8 cellular contexts compared by ENCODE assay signal in the genomic region with DNA sequence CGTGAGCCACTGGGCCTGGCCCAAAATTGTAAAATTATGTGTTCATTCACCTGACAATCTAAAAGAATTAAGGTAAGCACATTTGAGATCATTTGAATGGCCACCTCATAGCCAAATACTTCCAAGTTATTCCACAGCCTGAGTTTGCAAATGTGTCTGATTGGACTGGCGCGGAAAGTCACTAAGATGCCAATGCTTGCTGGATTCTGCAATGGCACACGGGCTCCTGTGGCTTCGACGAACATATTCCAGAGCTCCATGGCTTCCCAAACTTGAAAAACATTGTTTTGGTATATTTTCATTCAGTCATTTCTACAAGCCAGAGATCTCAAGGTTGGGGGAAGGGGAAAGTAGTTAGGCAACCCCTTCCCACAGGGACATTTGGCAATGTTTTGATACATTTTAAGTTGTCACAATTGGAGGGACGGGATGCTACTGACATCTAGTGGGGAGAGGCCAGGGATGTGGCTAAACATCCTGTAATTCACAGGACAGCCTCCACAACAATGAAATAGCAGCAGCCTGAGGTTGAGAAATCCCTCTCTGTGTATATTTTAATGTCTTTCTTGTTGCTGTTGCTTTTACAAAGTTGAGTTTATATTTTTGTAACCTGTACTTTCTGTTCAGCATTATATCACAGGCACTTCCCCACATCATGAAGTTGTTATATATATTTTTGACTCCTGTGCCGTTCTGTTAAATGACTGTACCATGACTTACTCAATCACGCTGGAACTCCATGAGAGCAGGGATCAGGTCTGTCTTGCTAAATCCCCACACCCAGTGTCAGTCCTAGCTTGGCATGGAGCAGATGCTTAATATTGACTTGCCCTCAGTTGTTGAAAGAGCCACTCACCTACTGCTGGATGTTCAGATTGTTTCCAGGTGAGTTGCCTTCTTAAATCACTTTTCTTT. TPM values are rescaled to one million over a fixed set of nuclear protein-coding genes. Genes with fewer than 3 reads are reported as not detected.
DNase-seq lines count a peak whose midpoint lies in the region; ATAC-seq and TF ChIP-seq lines count a peak whose summit lies in the region.

No MANE protein-coding gene starts in this region.

- H3K27ac ChIP-seq in psoas muscle = no peak overlapping the region

- no peaks in the 10 kb centered on the region for H3K4me1 ChIP-seq in psoas muscle

- ATAC-seq in HG03342 (IDR thresholded peaks at IDR 0.05; ENCODE audit: unreplicated experiment) (peak; percentile 70), psoas muscle (peak in 3 of 4 donors; percentile 30 to 58 (median 35)), HG03196 (IDR thresholded peaks at IDR 0.05; ENCODE audit: unreplicated experiment) (no peak)

- whole genome bisulfite sequencing in psoas muscle, 3 donors = 85 to 87% (median 86%) methylated on average over 9 of the region's 9 CpGs

- POLR2A ChIA-PET in AG04449 (lab: Yijun Ruan, JAX) = no interaction called here

- H3K27ac Mint-ChIP-seq in glutamatergic neuron (ENCODE audit: unreplicated experiment) = peak overlapping the region; percentile 75

- intact Hi-C loops in psoas muscle (cut with DNase I) = loop anchor here in 1 of 2 donors (10.0 kb wide), 1 partner anchor 1442 kb away; no protein-coding TSS in a partner anchor

- DNase-seq in AG04449 (ENCODE audit: low read depth, low spot score) = no peak
- DNase-seq in NCI-H748 (lab: John Stamatoyannopoulos, UW; ENCODE audit: unreplicated experiment) = peak; percentile 68
- DNase-seq in activated T-cell treated with anti-CD3 and anti-CD28 coated beads for 48 hours (ENCODE audit: low read depth) = peak; percentile 5
- DNase-seq in glutamatergic neuron = peak; percentile 66
- DNase-seq in psoas muscle = no peak

- H3K27me3 ChIP-seq in psoas muscle (ENCODE audit: insufficient read depth in 3 of 3, low read length in 2 of 3) = no peaks in the 10 kb centered on the region

- H3K4me1 Mint-ChIP-seq in glutamatergic neuron (ENCODE audit: low read depth, unreplicated experiment) = peaks cover 9% of the 10 kb centered on the region

- CTCF ChIA-PET in AG04449 (lab: Yijun Ruan, JAX) = interaction anchor here (0.7 to 2.8 kb wide), 18 partner anchors 9 to 1455 kb away, joined by 3 to 19 read pairs (median 4); a partner anchor contains a TSS

- no peaks in the 10 kb centered on the region for H3K9me3 ChIP-seq in psoas muscle

- H3K4me3 ChIP-seq in AG04449 (ENCODE audit: low read depth, low read length) (no peak overlapping the region), GM12875 (ENCODE audit: low read depth, low read length) (no peak overlapping the region), psoas muscle (no peak overlapping the region)

- no peak overlapping the region for H3K4me3 Mint-ChIP-seq in glutamatergic neuron (ENCODE audit: unreplicated experiment)

- peak; percentile 76 for TF ChIP-seq CTCF in AG04449 (IDR thresholded peaks at IDR 0.05; ENCODE audit: insufficient read depth, low read length, missing control alignments)
- TF ChIP-seq CTCF in GM12875 (IDR thresholded peaks at IDR 0.05; ENCODE audit: borderline replicate concordance, insufficient read depth, low read depth, low read length) = peak; percentile 74
- TF ChIP-seq CTCF in glutamatergic neuron (IDR thresholded peaks at IDR 0.05; ENCODE audit: partially characterized antibody, unreplicated experiment) = peak; percentile 43
- TF ChIP-seq CTCF in psoas muscle (IDR thresholded peaks at IDR 0.05) = peak; percentile 27

- H3K36me3 ChIP-seq in psoas muscle (ENCODE audit: insufficient read depth in 1 of 2, low read depth in 1 of 2) = peaks cover 4 to 77% of the 10 kb centered on the region in 2 donors

- no peaks in the 10 kb centered on the region for H3K9me3 Mint-ChIP-seq in glutamatergic neuron (ENCODE audit: unreplicated experiment)

- H3K36me3 Mint-ChIP-seq in glutamatergic neuron (ENCODE audit: unreplicated experiment) = no peaks in the 10 kb centered on the region

- no peaks in the 10 kb centered on the region for H3K27me3 Mint-ChIP-seq in glutamatergic neuron (ENCODE audit: unreplicated experiment)

RNA-seq across cellular contexts. Expression of a gene that starts 56.9 kb away (rescaled TPM):
- total RNA-seq in glutamatergic neuron (ENCODE audit: unreplicated experiment) (0.05 TPM), psoas muscle (10 to 100 TPM in 2 of 4 donors, 1 to 10 TPM in 2; 4.6 to 16.0 (median 10.3) TPM)
- 1 to 10 TPM; 1.7 to 2.3 (median 2.0) TPM for polyA plus RNA-seq in psoas muscle

RNA-seq across cellular contexts. Expression of a gene that starts 57.3 kb away (rescaled TPM):
- total RNA-seq in glutamatergic neuron (ENCODE audit: unreplicated experiment) = not detected
- total RNA-seq in psoas muscle = 10 to 100 TPM in 2 of 4 donors, 1 to 10 TPM in 2; 5.5 to 29.4 (median 14.9) TPM
- polyA plus RNA-seq in psoas muscle = 1 to 10 TPM; 3.1 to 5.6 (median 3.8) TPM

Comparison
In these comparisons a context has a peak if more than half of its experiments do, and no peak if none do; other contexts are left out.
1. DNase-seq: peak in NCI-H748 (single experiment), activated T-cell treated with anti-CD3 and anti-CD28 coated beads for 48 hours (single experiment) and glutamatergic neuron (single experiment); none in AG04449 (single experiment) and psoas muscle (0 of 2).
2. Peak in every context shown above with its lines, with median percentiles within 50 percentile points of each other: CTCF ChIP-seq.